ENCODE assay signal across 12 cellular contexts in the genomic region with DNA sequence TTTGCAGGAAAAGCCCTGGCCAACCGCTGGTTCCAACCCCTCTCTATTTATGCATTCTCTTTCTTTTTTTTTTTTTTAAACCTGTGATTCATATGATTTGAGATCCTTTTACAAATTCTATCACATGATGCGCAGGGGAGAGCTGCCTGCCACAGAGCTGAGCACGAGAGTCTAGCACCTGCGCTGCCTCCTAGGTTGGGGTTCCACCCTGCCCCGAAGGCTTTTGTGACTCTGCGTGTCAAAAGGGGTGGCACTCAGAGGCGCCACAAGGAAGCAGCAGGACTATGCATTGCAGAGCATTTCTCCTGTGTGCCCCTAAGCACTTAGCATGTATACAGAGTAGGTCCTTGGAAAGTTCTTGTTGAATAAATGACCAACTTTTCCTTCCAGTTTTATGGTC. TPM values are rescaled to one million over a fixed set of nuclear protein-coding genes. Genes with fewer than 3 reads are reported as not detected.
DNase-seq lines count a peak whose midpoint lies in the region; ATAC-seq and TF ChIP-seq lines count a peak whose summit lies in the region.
"Had no signal": no experiment of that assay in that cellular context is flagged by ENCODE, and none has a peak within 500 bp of the region (broad histone marks: within the 10 kb centered on the region; RNA-seq: fewer than 3 reads in every experiment).

No MANE protein-coding gene starts in this region.

- peak; percentile 8 for DNase-seq in RWPE2 (ENCODE audit: low spot score)
- peak; percentile 6 for DNase-seq in activated CD8-positive, alpha-beta memory T cell treated with anti-CD3 and anti-CD28 coated beads, Interleukin-2, amount 50 U/mL, for 4 hours
- DNase-seq in left lobe of liver (ENCODE audit: low spot score): peak; percentile 12
- peak; percentile 53 for DNase-seq in type B pancreatic cell (ENCODE audit: extremely low spot score, unreplicated experiment)
- no peak for DNase-seq in H9
- DNase-seq: ACHN; BE2C; C1 segment of cervical spinal cord; Caco-2; CD4-positive, CD25-positive, alpha-beta regulatory T cell; GM23248 had no signal

- no peak overlapping the region for H3K9ac ChIP-seq in H9 (ENCODE audit: extremely low read depth, insufficient read length, low read length)
- H3K9ac ChIP-seq: GM23248 had no signal

- H3K4me2 ChIP-seq in H9 (ENCODE audit: insufficient read depth, insufficient read length, low read length): no peak overlapping the region

- H3K56ac ChIP-seq in H9 (ENCODE audit: insufficient read length, low read depth, low read length): no peak overlapping the region

- no peak overlapping the region for H3K4me3 ChIP-seq in RWPE2 (ENCODE audit: severe bottlenecking)
- H3K4me3 ChIP-seq: GM23248 had no signal

- WGBS in H9 (ENCODE audit: extremely low coverage, insufficient read length, low lambda C conversion rate): no CpG with 5 or more reads among the region's 7 CpGs

- ATAC-seq in RWPE2 (ENCODE audit: low read depth) (no peak), left lobe of liver (no peak), HG03354 (IDR thresholded peaks at IDR 0.05; ENCODE audit: poor library complexity, severe bottlenecking, unreplicated experiment) (no peak)

- no peak overlapping the region for H4K5ac ChIP-seq in H9 (ENCODE audit: insufficient read length, low read depth, low read length)

- H3K4me3 Mint-ChIP-seq in type B pancreatic cell (no peak overlapping the region), H9 (no peak overlapping the region)
- H3K4me3 Mint-ChIP-seq: CD4-positive, CD25-positive, alpha-beta regulatory T cell had no signal

- H3K27me3 ChIP-seq in RWPE2 (ENCODE audit: insufficient read depth, poor library complexity, severe bottlenecking) (no peaks in the 10 kb centered on the region), H9 (ENCODE audit: insufficient read depth, low read length) (no peaks in the 10 kb centered on the region)
- H3K27me3 ChIP-seq: BE2C had no signal

- H3K9me3 Mint-ChIP-seq in type B pancreatic cell (peaks cover 10% of the 10 kb centered on the region), H9 (peaks cover 0 to 5% of the 10 kb centered on the region in 2 experiments; a peak in 1 of 5 replicates)
- H3K9me3 Mint-ChIP-seq: CD4-positive, CD25-positive, alpha-beta regulatory T cell had no signal

- peaks cover 47% of the 10 kb centered on the region for H3K36me3 Mint-ChIP-seq in type B pancreatic cell
- H3K36me3 Mint-ChIP-seq in H9 (ENCODE audit: insufficient read depth in 1 of 3, low read depth in 3 of 3): peaks cover 67 to 81% (median 81%) of the 10 kb centered on the region in 3 experiments

- no peak overlapping the region for H4K8ac ChIP-seq in H9 (replicated peaks; ENCODE audit: insufficient read length, low read depth, low read length)

- H3K27ac Mint-ChIP-seq in type B pancreatic cell (no peak overlapping the region), H9 (no peak overlapping the region)
- H3K27ac Mint-ChIP-seq: CD4-positive, CD25-positive, alpha-beta regulatory T cell had no signal

- no peak overlapping the region for H3K4ac ChIP-seq in H9 (ENCODE audit: low read depth, low read length)

- no peak overlapping the region for H3K18ac ChIP-seq in H9 (ENCODE audit: insufficient read length, low read depth, low read length)

- no peak overlapping the region for H3K14ac ChIP-seq in H9 (ENCODE audit: insufficient read depth, low read length)

- no peak overlapping the region for H2BK120ac ChIP-seq in H9 (ENCODE audit: low read depth, low read length, poor library complexity, severe bottlenecking)

- H3K23ac ChIP-seq in H9 (ENCODE audit: insufficient read length, low read depth, low read length): no peak overlapping the region

- H3K4me1 Mint-ChIP-seq in type B pancreatic cell (ENCODE audit: unreplicated experiment): no peaks in the 10 kb centered on the region
- H3K4me1 Mint-ChIP-seq in H9: peaks cover 22 to 23% of the 10 kb centered on the region in 2 experiments

- H4K91ac ChIP-seq in H9 (ENCODE audit: insufficient read length, low read depth, low read length): no peak overlapping the region

- H4K20me1 ChIP-seq in H9 (ENCODE audit: control insufficient read depth, insufficient read depth, insufficient read length): no peaks in the 10 kb centered on the region

- H3K27ac ChIP-seq in RWPE2 (ENCODE audit: poor library complexity, severe bottlenecking) (no peak overlapping the region), H9 (ENCODE audit: insufficient read length, low read depth, low read length) (no peak overlapping the region)
- H3K27ac ChIP-seq: GM23248 had no signal

- no peak overlapping the region for H2BK20ac ChIP-seq in H9 (ENCODE audit: low read depth, low read length, poor library complexity, severe bottlenecking)

- peaks cover 2% of the 10 kb centered on the region for H3K79me1 ChIP-seq in H9 (ENCODE audit: insufficient read depth, low read depth, low read length, poor library complexity, severe bottlenecking)

- H3K27me3 Mint-ChIP-seq in type B pancreatic cell (no peaks in the 10 kb centered on the region), H9 (ENCODE audit: low read depth) (no peaks in the 10 kb centered on the region)
- H3K27me3 Mint-ChIP-seq: CD4-positive, CD25-positive, alpha-beta regulatory T cell had no signal

- TF ChIP-seq CTCF in RWPE2 (IDR thresholded peaks at IDR 0.05; ENCODE audit: poor library complexity, severe bottlenecking): no peak
- no peak for TF ChIP-seq CTCF in type B pancreatic cell (conservative IDR thresholded peaks at IDR 0.05)
- no peak for TF ChIP-seq CTCF in H9 (conservative IDR thresholded peaks at IDR 0.05)

- no peaks in the 10 kb centered on the region for H3K4me1 ChIP-seq in RWPE2 (ENCODE audit: insufficient read depth, poor library complexity, severe bottlenecking)
- no peaks in the 10 kb centered on the region; the same call in 1 of the 2 replicates for H3K4me1 ChIP-seq in H9 (ENCODE audit: insufficient read depth, low read length)
- H3K4me1 ChIP-seq: Caco-2 had no signal

- no peak overlapping the region for H2BK12ac ChIP-seq in H9 (ENCODE audit: insufficient read length, low read depth, low read length)

- H3K36me3 ChIP-seq in RWPE2 (ENCODE audit: low read depth): peaks cover 46% of the 10 kb centered on the region

- H3K79me2 ChIP-seq in H9 (ENCODE audit: insufficient read depth, low read length): no peaks in the 10 kb centered on the region

- H2AFZ ChIP-seq in H9 (ENCODE audit: low read length): no peak overlapping the region
- H2AFZ ChIP-seq: GM23248 had no signal

- H3K23me2 ChIP-seq in H9 (ENCODE audit: insufficient read length, low read depth, low read length, poor library complexity, severe bottlenecking): no peaks in the 10 kb centered on the region

- H3K9me3 ChIP-seq in RWPE2 (ENCODE audit: severe bottlenecking) (no peaks in the 10 kb centered on the region), H9 (ENCODE audit: control insufficient read depth, low read depth, low read length) (no peaks in the 10 kb centered on the region)
- H3K9me3 ChIP-seq: BE2C, Caco-2 had no signal

- no peak overlapping the region for H3T11ph ChIP-seq in H9 (ENCODE audit: low read length)

- H2BK5ac ChIP-seq in H9 (ENCODE audit: insufficient read length, low read length): no peak overlapping the region

- no peak overlapping the region for H2AK5ac ChIP-seq in H9 (ENCODE audit: insufficient read length, low read length)

- no peak overlapping the region for H2BK15ac ChIP-seq in H9 (ENCODE audit: low read depth, low read length)

RNA-seq across cellular contexts. Expression of a gene that starts 17.3 kb away (rescaled TPM):
- 1.7 TPM for total RNA-seq in left lobe of liver
- 0.12 and 0.24 TPM in 2 replicates for total RNA-seq in type B pancreatic cell (ENCODE audit: low replicate concordance)
- total RNA-seq in H9 (2021): 0.17 and 0.37 TPM in 2 replicates
- total RNA-seq: Caco-2; CD4-positive, CD25-positive, alpha-beta regulatory T cell had no signal

RNA-seq across cellular contexts. Expression of a gene that starts 22.1 kb away (rescaled TPM):
- total RNA-seq in left lobe of liver (40.6 TPM), type B pancreatic cell (ENCODE audit: low replicate concordance) (21.4 and 34.5 TPM in 2 replicates), H9 (2021) (53.4 and 55.3 TPM in 2 replicates)

RNA-seq across cellular contexts. Expression of a gene that starts 55.6 kb away (rescaled TPM):
- total RNA-seq in left lobe of liver (0.10 TPM), type B pancreatic cell (ENCODE audit: low replicate concordance) (0.07 TPM in 1 of 2 replicates, not detected in the other), H9 (2021) (not detected in 2 replicates)
- total RNA-seq: CD4-positive, CD25-positive, alpha-beta regulatory T cell had no signal
